Comparison of ENCODE assay signal across 7 cellular contexts in the genomic region with DNA sequence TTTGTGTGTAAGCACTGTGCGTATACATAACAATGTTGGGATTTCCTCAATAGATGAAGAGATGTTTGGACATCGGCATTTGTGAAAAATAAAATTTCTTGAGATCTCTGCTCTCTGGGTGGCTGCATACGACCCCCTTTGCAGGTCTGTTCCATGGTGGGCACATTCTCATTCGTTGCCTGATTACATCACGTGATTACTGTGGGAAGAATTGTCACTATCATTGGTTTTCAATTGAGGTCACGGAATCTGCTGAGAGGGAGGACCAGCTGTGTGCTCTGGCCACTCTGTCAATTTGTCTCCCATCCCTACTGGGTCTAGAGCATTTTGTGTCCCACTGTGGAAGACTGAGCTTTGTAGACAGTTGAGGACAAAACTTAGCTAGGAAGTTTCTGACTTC.
"Had no signal": no experiment of that assay in that cellular context is flagged by ENCODE, and none has a peak within 500 bp of the region (broad histone marks: within the 10 kb centered on the region; RNA-seq: fewer than 3 reads in every experiment).

No MANE protein-coding gene starts in this region.

- ATAC-seq: GM12878 had no signal

- H3K4me3 ChIP-seq: GM12878 had no signal

- DNase-seq: GDM1, GF-D8 had no signal

- FAIRE-seq: GM12878, GM12891, GM12892, GM18507, GM19239 had no signal
